In the genomic region with DNA sequence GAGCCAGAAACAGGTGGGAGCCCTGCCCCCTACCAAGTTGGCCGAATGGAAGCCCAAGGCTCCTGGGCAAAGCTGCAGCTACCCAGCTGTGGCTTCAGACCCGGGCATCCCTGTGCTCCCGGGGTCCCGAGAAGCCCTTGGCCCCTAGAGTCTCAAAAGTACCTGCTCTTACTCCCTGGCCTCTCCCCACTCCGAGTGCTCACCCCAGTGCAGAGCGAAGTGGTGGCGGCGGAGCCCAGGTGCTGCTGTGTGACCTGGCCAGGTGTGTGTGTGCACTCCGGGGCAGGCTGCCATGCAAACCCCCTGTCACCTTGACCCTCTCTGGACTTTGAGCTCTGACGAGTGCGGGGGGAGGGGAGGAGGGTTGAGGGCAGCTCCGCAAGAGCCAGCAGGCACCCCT, we compare ENCODE assay signal across 20 cellular contexts.
"Had no signal": no experiment of that assay in that cellular context is flagged by ENCODE, and none has a peak within 500 bp of the region (broad histone marks: within the 10 kb centered on the region; RNA-seq: fewer than 3 reads in every experiment).

No MANE protein-coding gene starts in this region.

- H3K4me1 ChIP-seq: neural progenitor cell, parathyroid adenoma, prostate gland had no signal

- H3K79me2 ChIP-seq: parathyroid adenoma had no signal

- H3K9ac ChIP-seq: neural progenitor cell, parathyroid adenoma had no signal

- H3K27me3 ChIP-seq: dorsolateral prefrontal cortex, neural progenitor cell, sigmoid colon, tibial nerve had no signal

- DNase-seq: central memory CD4-positive, alpha-beta T cell; dorsolateral prefrontal cortex; effector CD8-positive, alpha-beta T cell; foreskin melanocyte; head of caudate nucleus; hippocampal formation; kidney glomerular epithelial cell; occipital lobe; sigmoid colon; stimulated activated CD4-positive, alpha-beta T cell treated with anti-CD3 and anti-CD28 coated beads, Interleukin-2, amount 100 ng/mL, for 24 hours; stimulated activated naive CD4-positive, alpha-beta T cell treated with Interleukin-2 at 50 U/mL for 16 hours had no signal

- ATAC-seq: left lobe of liver had no signal

- H3K9me3 Mint-ChIP-seq: mesothelial cell of epicardium; natural killer cell treated with Interleukin-12 subunit alpha and Interleukin-12 subunit beta and Interleukin-15 and Interleukin-18, amount 100 ng/mL, for 72 hours; neural progenitor cell had no signal

- H3K4me3 Mint-ChIP-seq: mesothelial cell of epicardium; natural killer cell treated with Interleukin-12 subunit alpha and Interleukin-12 subunit beta and Interleukin-15 and Interleukin-18, amount 100 ng/mL, for 72 hours; neural progenitor cell had no signal

- H3K27ac Mint-ChIP-seq: mesothelial cell of epicardium; natural killer cell treated with Interleukin-12 subunit alpha and Interleukin-12 subunit beta and Interleukin-15 and Interleukin-18, amount 100 ng/mL, for 72 hours; neural progenitor cell had no signal

- H2AFZ ChIP-seq: neural progenitor cell, parathyroid adenoma had no signal

- H3K36me3 ChIP-seq: neural progenitor cell, prostate gland, sigmoid colon, tibial nerve had no signal

- H3K4me3 ChIP-seq: coronary artery, dorsolateral prefrontal cortex, neural progenitor cell, prostate gland, sigmoid colon, skin epidermis, tibial nerve had no signal

- H3K4me2 ChIP-seq: neural progenitor cell had no signal

- H3K27me3 Mint-ChIP-seq: natural killer cell treated with Interleukin-12 subunit alpha and Interleukin-12 subunit beta and Interleukin-15 and Interleukin-18, amount 100 ng/mL, for 72 hours had no signal

- H3K27ac ChIP-seq: coronary artery, dorsolateral prefrontal cortex, neural progenitor cell, parathyroid adenoma, prostate gland, sigmoid colon, skin epidermis, tibial nerve had no signal

- H3K9me3 ChIP-seq: prostate gland, sigmoid colon, tibial nerve had no signal
